Comparison of ENCODE assay signal across 13 cellular contexts in the genomic region with DNA sequence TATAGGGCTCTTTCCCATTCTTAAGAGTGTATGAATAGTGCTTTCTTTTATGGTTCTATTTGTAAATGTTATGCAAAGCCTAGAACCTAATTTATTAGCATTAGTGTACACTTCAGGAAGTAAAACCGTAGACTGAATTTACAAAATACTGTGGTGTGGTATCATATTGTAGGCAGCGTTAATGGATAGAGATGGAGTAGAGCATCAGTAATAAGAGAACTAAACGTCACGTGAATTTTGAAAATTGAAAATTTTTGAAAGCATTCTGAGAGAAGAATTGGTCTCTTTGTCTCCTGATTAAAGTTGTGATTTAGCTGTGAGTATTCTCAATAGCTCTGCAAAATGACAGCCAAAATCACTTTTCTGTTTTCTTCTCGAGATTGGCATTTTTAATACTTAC. TPM values are rescaled to one million over a fixed set of nuclear protein-coding genes. Genes with fewer than 3 reads are reported as not detected.
A peak's percentile ranks its signal among the peaks of the same experiment; 100 is the strongest.
DNase-seq lines count a peak whose midpoint lies in the region; ATAC-seq, FAIRE-seq and TF ChIP-seq lines count a peak whose summit lies in the region.
"Had no signal": no experiment of that assay in that cellular context is flagged by ENCODE, and none has a peak within 500 bp of the region (broad histone marks: within the 10 kb centered on the region; RNA-seq: fewer than 3 reads in every experiment).

No MANE protein-coding gene starts in this region.

- H3K27ac ChIP-seq in HepG2 (ENCODE audit: extremely low read length, insufficient read depth, low read length): no peak overlapping the region
- H3K27ac ChIP-seq in right lobe of liver: no peak overlapping the region
- H3K27ac ChIP-seq in colonic mucosa: no peak overlapping the region
- H3K27ac ChIP-seq: epithelial cell of prostate had no signal

- H3K4me1 Mint-ChIP-seq in activated CD4-positive, alpha-beta memory T cell treated with anti-CD3 and anti-CD28 coated beads, Interleukin-2, amount 10 ng/mL, durations not matched to agents 7 days and 5 days: peaks cover 63% of the 10 kb centered on the region
- H3K4me1 Mint-ChIP-seq in memory B cell: peaks cover 45% of the 10 kb centered on the region

- no peak for FAIRE-seq in HepG2 (lab: Jason Lieb, UNC)
- FAIRE-seq: D721Med, TTC549 had no signal

- DNase-seq in HepG2 (ENCODE audit: low spot score): no peak
- DNase-seq in right lobe of liver: no peak
- no peak for DNase-seq in activated CD4-positive, alpha-beta memory T cell treated with anti-CD3 and anti-CD28 coated beads, Interleukin-2, amount 10 ng/mL, durations not matched to agents 7 days and 5 days
- DNase-seq in memory B cell (ENCODE audit: low spot score in 2 of 2): no peak
- no peak for DNase-seq in colonic mucosa
- DNase-seq in AG08395 (ENCODE audit: low spot score): no peak
- DNase-seq: activated naive CD4-positive, alpha-beta T cell; islet precursor cell had no signal

- no peaks in the 10 kb centered on the region for H3K27me3 Mint-ChIP-seq in activated CD4-positive, alpha-beta memory T cell treated with anti-CD3 and anti-CD28 coated beads, Interleukin-2, amount 10 ng/mL, durations not matched to agents 7 days and 5 days
- H3K27me3 Mint-ChIP-seq in memory B cell: no peaks in the 10 kb centered on the region

- H3K79me2 ChIP-seq in HepG2 (ENCODE audit: insufficient read depth, low read length): peaks cover 48% of the 10 kb centered on the region

- H3K36me3 ChIP-seq in HepG2 (replicated peaks in 1 of 2; ENCODE audit: control insufficient read depth in 1 of 2, insufficient read depth in 2 of 2, low read length in 2 of 2) (no peaks in the 10 kb centered on the region), right lobe of liver (no peaks in the 10 kb centered on the region), colonic mucosa (no peaks in the 10 kb centered on the region)

- no peaks in the 10 kb centered on the region; the same call in 1 of the 2 replicates for H4K20me1 ChIP-seq in HepG2 (ENCODE audit: insufficient read depth, low read length)

- no TSS peak for BruUV-seq in HepG2 (replicated peaks; lab: Mats Ljungman, UMichigan)

- intact Hi-C loops in HepG2 (cut with micrococcal nuclease; ENCODE audit: unreplicated experiment) (no loop called here), right lobe of liver (cut with DNase I) (no loop called here), colonic mucosa (cut with DNase I) (loop anchor here (10.0 kb wide), 1 partner anchor 141 kb away; no protein-coding TSS in a partner anchor)

- H3K36me3 Mint-ChIP-seq in activated CD4-positive, alpha-beta memory T cell treated with anti-CD3 and anti-CD28 coated beads, Interleukin-2, amount 10 ng/mL, durations not matched to agents 7 days and 5 days (ENCODE audit: low read depth): peaks cover 14% of the 10 kb centered on the region
- H3K36me3 Mint-ChIP-seq in memory B cell: no peaks in the 10 kb centered on the region

- H3K9me3 ChIP-seq in HepG2 (ENCODE audit: low read length) (no peaks in the 10 kb centered on the region), right lobe of liver (no peaks in the 10 kb centered on the region), colonic mucosa (no peaks in the 10 kb centered on the region)

- H3K27me3 ChIP-seq in HepG2 (ENCODE audit: control insufficient read depth in 1 of 2, insufficient read depth in 2 of 2, low read length in 2 of 2) (no peaks in the 10 kb centered on the region; a peak in 1 of 5 replicates), right lobe of liver (no peaks in the 10 kb centered on the region), colonic mucosa (no peaks in the 10 kb centered on the region)

- ATAC-seq in HepG2 (no peak), right lobe of liver (no peak), memory B cell (ENCODE audit: low read depth) (no peak), GM19463 (IDR thresholded peaks at IDR 0.05; ENCODE audit: unreplicated experiment) (no peak), GM21576 (IDR thresholded peaks at IDR 0.05; ENCODE audit: unreplicated experiment) (no peak)

- POLR2A ChIA-PET in HepG2 (lab: Yijun Ruan, JAX): no interaction called here
- POLR2A ChIA-PET in activated CD4-positive, alpha-beta memory T cell treated with anti-CD3 and anti-CD28 coated beads, Interleukin-2, amount 10 ng/mL, durations not matched to agents 7 days and 5 days (lab: Charles Lee): interaction anchor here (1.0 to 1.3 kb wide), 2 partner anchors 10 to 23 kb away, joined by 3 to 6 read pairs; no protein-coding TSS in a partner anchor

- TF ChIP-seq EP300 in HepG2 (IDR thresholded peaks at IDR 0.05; ENCODE audit: low read depth in 2 of 2, low read length in 2 of 2) (no peak), HepG2 (CRISPR knock-in tag; IDR thresholded peaks at IDR 0.05; ENCODE audit: borderline replicate concordance) (no peak)

- TF ChIP-seq CTCF in HepG2 (CRISPR knock-in tag; IDR thresholded peaks at IDR 0.05) (no peak), right lobe of liver (IDR thresholded peaks at IDR 0.05) (no peak), colonic mucosa (IDR thresholded peaks at IDR 0.05) (no peak)

- TF ChIP-seq RAD21 in HepG2 (CRISPR knock-in tag; IDR thresholded peaks at IDR 0.05): no peak

- H3K27ac Mint-ChIP-seq in activated CD4-positive, alpha-beta memory T cell treated with anti-CD3 and anti-CD28 coated beads, Interleukin-2, amount 10 ng/mL, durations not matched to agents 7 days and 5 days: no peak overlapping the region
- peak overlapping the region; percentile 82 for H3K27ac Mint-ChIP-seq in memory B cell

- no peaks in the 10 kb centered on the region for H3K9me3 Mint-ChIP-seq in activated CD4-positive, alpha-beta memory T cell treated with anti-CD3 and anti-CD28 coated beads, Interleukin-2, amount 10 ng/mL, durations not matched to agents 7 days and 5 days
- no peaks in the 10 kb centered on the region for H3K9me3 Mint-ChIP-seq in memory B cell

- TF ChIP-seq POLR2A in HepG2 (IDR thresholded peaks at IDR 0.05; ENCODE audit: insufficient read depth in 1 of 2, low read depth in 2 of 2, low read length in 2 of 2) (no peak), right lobe of liver (IDR thresholded peaks at IDR 0.05) (no peak)

- no peak overlapping the region for H3K9ac ChIP-seq in HepG2 (ENCODE audit: insufficient read depth, low read depth, low read length)
- no peak overlapping the region for H3K9ac ChIP-seq in colonic mucosa (ENCODE audit: low read depth in 2 of 2, low read length in 2 of 2)

- peaks cover 46% of the 10 kb centered on the region for H3K4me1 ChIP-seq in HepG2 (ENCODE audit: insufficient read depth, low read length)
- H3K4me1 ChIP-seq in right lobe of liver: peaks cover 0 to 19% (median 7%) of the 10 kb centered on the region in 4 donors
- H3K4me1 ChIP-seq in colonic mucosa: peaks cover 7% of the 10 kb centered on the region

- no peak overlapping the region for H2AFZ ChIP-seq in HepG2 (ENCODE audit: low read length)

- peak overlapping the region; percentile 1 for H3K4me3 Mint-ChIP-seq in activated CD4-positive, alpha-beta memory T cell treated with anti-CD3 and anti-CD28 coated beads, Interleukin-2, amount 10 ng/mL, durations not matched to agents 7 days and 5 days
- peak overlapping the region; percentile 70 for H3K4me3 Mint-ChIP-seq in memory B cell

- in situ Hi-C loops in HepG2 (cut with HindIII; ENCODE audit: extremely low pct_ligation_motif_present, low pct_unique_long_range_greater_than_20kb): no loop called here

- H3K4me3 ChIP-seq in HepG2 (replicated peaks in 1 of 3; ENCODE audit: insufficient read depth in 1 of 3, low read depth in 2 of 3, low read length in 3 of 3): peak overlapping the region in 1 of 3 experiments; percentile 91; a peak in 2 of 6 replicates
- H3K4me3 ChIP-seq in right lobe of liver: peak overlapping the region in 1 of 3 donors; percentile 2
- no peak overlapping the region for H3K4me3 ChIP-seq in colonic mucosa

- H3K4me2 ChIP-seq in HepG2 (ENCODE audit: low read depth, low read length): peak overlapping the region; percentile 73; the same call in 1 of the 2 replicates

- CTCF ChIA-PET in HepG2 (lab: Yijun Ruan, JAX; ENCODE audit: low intra/inter-chr PET ratio, low total read pairs): no interaction called here
- CTCF ChIA-PET in activated CD4-positive, alpha-beta memory T cell treated with anti-CD3 and anti-CD28 coated beads, Interleukin-2, amount 10 ng/mL, durations not matched to agents 7 days and 5 days (lab: Charles Lee): no interaction called here

- WGBS in HepG2 (ENCODE audit: low lambda C conversion rate): 88% methylated on average over 5 of the region's 5 CpGs
- WGBS in right lobe of liver (ENCODE audit: insufficient coverage, low coverage, low lambda C conversion rate, missing lambda C conversion rate): 55% methylated on average over 5 of the region's 5 CpGs

TF ChIP-seq in HepG2, 621 proteins besides CTCF, POLR2A, EP300 and RAD21 (continues in another document):
- TF ChIP-seq ZNF224 (CRISPR knock-in tag; IDR thresholded peaks at IDR 0.05): no peak
- no peak for TF ChIP-seq U2AF2 (IDR thresholded peaks at IDR 0.05; ENCODE audit: low read depth, low read length)
- no peak for TF ChIP-seq ZFYVE20 (CRISPR knock-in tag; IDR thresholded peaks at IDR 0.05; ENCODE audit: borderline replicate concordance, low read depth)

RNA-seq across cellular contexts. Expression of a gene that starts 2.9 kb away (rescaled TPM):
- total RNA-seq in HepG2 (2016; rRNA removed; fragmentation: Illumina TruSeq; extraction: Trizol): 8.2 and 19.3 TPM in 2 replicates
- 3.5 and 6.1 TPM in 2 replicates for total RNA-seq in HepG2 (2016; cell fraction: cytosol; rRNA removed; fragmentation: Illumina TruSeq; extraction: Trizol; ENCODE audit: low read depth)
- 9.9 and 21.5 TPM in 2 replicates for total RNA-seq in HepG2 (2016; cell fraction: insoluble cytoplasmic fraction; rRNA removed; fragmentation: Illumina TruSeq; extraction: Trizol)
- 6.0 and 6.1 TPM in 2 replicates for total RNA-seq in HepG2 (2016; cell fraction: membrane; rRNA removed; fragmentation: Illumina TruSeq; extraction: Trizol)
- 33.3 and 39.0 TPM in 2 replicates for total RNA-seq in HepG2 (2016; cell fraction: nucleus; rRNA removed; fragmentation: Illumina TruSeq; extraction: Trizol)
- polyA plus RNA-seq in HepG2 (2011; rRNA removed): 19.4 and 22.3 TPM in 2 replicates
- 7.8 and 10.6 TPM in 2 replicates for polyA plus RNA-seq in HepG2 (2011; cell fraction: cytosol; rRNA removed)
- polyA plus RNA-seq in HepG2 (2011; cell fraction: nucleus; rRNA removed): 48.3 and 53.9 TPM in 2 replicates
- polyA plus RNA-seq in HepG2 (2012): 15.2 and 16.9 TPM in 2 replicates
- 2.1 and 3.3 TPM in 2 replicates for polyA plus RNA-seq in HepG2 (2016; cell fraction: cytosol; fragmentation: Illumina TruSeq; extraction: Trizol; ENCODE audit: low read depth)
- polyA plus RNA-seq in HepG2 (2016; cell fraction: insoluble cytoplasmic fraction; fragmentation: Illumina TruSeq; extraction: Trizol; ENCODE audit: low read depth): 7.2 and 7.9 TPM in 2 replicates
- polyA plus RNA-seq in HepG2 (2016; cell fraction: membrane; fragmentation: Illumina TruSeq; extraction: Trizol; ENCODE audit: low read depth): 3.2 and 4.3 TPM in 2 replicates
- polyA plus RNA-seq in HepG2 (2016; cell fraction: nucleus; fragmentation: Illumina TruSeq; extraction: Trizol; ENCODE audit: insufficient read depth, low read depth): 47.5 and 50.9 TPM in 2 replicates
- polyA minus RNA-seq in HepG2 (2011; rRNA and poly(A)+ RNA removed; ENCODE audit: low replicate concordance): 26.2 and 31.6 TPM in 2 replicates
- polyA minus RNA-seq in HepG2 (2011; cell fraction: cytosol; rRNA and poly(A)+ RNA removed): 6.8 and 8.5 TPM in 2 replicates
- 42.7 and 42.8 TPM in 2 replicates for polyA minus RNA-seq in HepG2 (2011; cell fraction: nucleus; rRNA and poly(A)+ RNA removed)
- 10 to 100 TPM in 2 of 6 experiments, 1 to 10 TPM in 4; 9.1 to 14.6 (median 9.6) TPM for total RNA-seq in right lobe of liver
- total RNA-seq in activated CD4-positive, alpha-beta memory T cell treated with anti-CD3 and anti-CD28 coated beads, Interleukin-2, amount 10 ng/mL, durations not matched to agents 7 days and 5 days: 10 to 100 TPM; 53.3 to 58.7 TPM
- 10 to 100 TPM; 20.7 to 30.3 TPM for total RNA-seq in colonic mucosa
